Comparison of ENCODE assay signal across 22 cellular contexts in genomic region chr5:40233268-40233667, GRCh38.
DNase-seq lines count a peak whose midpoint lies in the region; ATAC-seq and TF ChIP-seq lines count a peak whose summit lies in the region.
"Had no signal": no experiment of that assay in that cellular context is flagged by ENCODE, and none has a peak within 500 bp of the region (broad histone marks: within the 10 kb centered on the region; RNA-seq: fewer than 3 reads in every experiment).

No MANE protein-coding gene starts in this region.

- no peak overlapping the region for H3K56ac ChIP-seq in IMR-90 (ENCODE audit: extremely low read depth, insufficient read depth, low read length)

- DNase-seq in GM03348 (ENCODE audit: low spot score) (peak; percentile 16), IMR-90 (peak; percentile 66), astrocyte of the hippocampus (ENCODE audit: low read depth, low spot score) (peak; percentile 33), iris pigment epithelial cell (ENCODE audit: low read depth) (peak; percentile 64), SIG-M5 treated with dmso at 0.1 percent for 504 hours (lab: John Stamatoyannopoulos, UW; ENCODE audit: unreplicated experiment) (no peak)
- no peak for DNase-seq in stimulated activated naive B cell treated with anti-CD40 and anti-IgM and Interleukin-4, amounts not matched to agents 10 μg/mL and 1 μg/mL and 100 μg/mL, for 72 hours
- DNase-seq: ACHN; Caco-2; CD4-positive, CD25-positive, alpha-beta regulatory T cell; DMS53; MV-4-11; NCI-H1417 treated with DMSO at 0.1 percent for 48 hours; NCI-H2029; NCI-H510A; NCI-H774; PC-9 had no signal

- no peak overlapping the region for H3K18ac ChIP-seq in IMR-90 (ENCODE audit: low read depth, low read length)

- no peak for TF ChIP-seq POLR2A in IMR-90 (IDR thresholded peaks at IDR 0.05; ENCODE audit: low read depth, low read length)

- no peak overlapping the region for H2AFZ ChIP-seq in IMR-90 (replicated peaks; ENCODE audit: low read length, poor library complexity)
- H2AFZ ChIP-seq: GM23338, PC-9 had no signal

- H2BK120ac ChIP-seq in IMR-90 (ENCODE audit: low read depth, low read length): no peak overlapping the region

- H4K91ac ChIP-seq in IMR-90 (ENCODE audit: insufficient read depth, low read depth, low read length): no peak overlapping the region

- BruUV-seq in IMR-90 (replicated peaks; lab: Mats Ljungman, UMichigan): no TSS peak

- peaks cover 4% of the 10 kb centered on the region; the same call in 1 of the 2 replicates for H3K4me1 ChIP-seq in IMR-90 (ENCODE audit: control insufficient read depth, insufficient read depth, low read length)
- H3K4me1 ChIP-seq: Caco-2 had no signal

- H3K9me3 ChIP-seq in IMR-90 (ENCODE audit: control insufficient read depth, insufficient read depth, low read length): no peaks in the 10 kb centered on the region
- H3K9me3 ChIP-seq: Caco-2, SJSA1 had no signal

- no peak overlapping the region for H3K27ac Mint-ChIP-seq in activated T-helper 17 cell treated with anti-CD3 and anti-CD28 coated beads, Interleukin-2, amount 50 U/mL, for 72 hours
- no peak overlapping the region for H3K27ac Mint-ChIP-seq in stimulated activated naive B cell treated with anti-CD40 and anti-IgM and Interleukin-4, amounts not matched to agents 10 μg/mL and 1 μg/mL and 100 μg/mL, for 72 hours
- H3K27ac Mint-ChIP-seq: B cell; CD4-positive, CD25-positive, alpha-beta regulatory T cell; GM23338 had no signal

- H2AK5ac ChIP-seq in IMR-90 (ENCODE audit: low read depth, low read length): no peak overlapping the region

- H3K4me3 Mint-ChIP-seq in activated T-helper 17 cell treated with anti-CD3 and anti-CD28 coated beads, Interleukin-2, amount 50 U/mL, for 72 hours: no peak overlapping the region
- no peak overlapping the region for H3K4me3 Mint-ChIP-seq in stimulated activated naive B cell treated with anti-CD40 and anti-IgM and Interleukin-4, amounts not matched to agents 10 μg/mL and 1 μg/mL and 100 μg/mL, for 72 hours
- H3K4me3 Mint-ChIP-seq: B cell; CD4-positive, CD25-positive, alpha-beta regulatory T cell; GM23338 had no signal

- H2BK5ac ChIP-seq in IMR-90 (ENCODE audit: low read depth, low read length, poor library complexity, severe bottlenecking): no peak overlapping the region

- intact Hi-C loops in IMR-90 (cut with micrococcal nuclease): no loop called here

- no peaks in the 10 kb centered on the region for H3K36me3 ChIP-seq in IMR-90 (ENCODE audit: control insufficient read depth, insufficient read depth, low read length)
- H3K36me3 ChIP-seq: SJSA1 had no signal

- no peak for ATAC-seq in IMR-90 (ENCODE audit: low read depth)
- ATAC-seq in activated T-helper 17 cell treated with anti-CD3 and anti-CD28 coated beads, Interleukin-2, amount 50 U/mL, for 72 hours (replicated peaks): no peak
- no peak for ATAC-seq in HG03439 (IDR thresholded peaks at IDR 0.05; ENCODE audit: unreplicated experiment)
- ATAC-seq in stimulated activated naive B cell treated with anti-CD40 and anti-IgM and Interleukin-4, amounts not matched to agents 10 μg/mL and 1 μg/mL and 100 μg/mL, for 72 hours (replicated peaks): no peak
- ATAC-seq: GM12878, GM23338 had no signal

- H2AK9ac ChIP-seq in IMR-90 (replicated peaks; ENCODE audit: low read depth, low read length, poor library complexity): no peak overlapping the region

- peaks cover 1% of the 10 kb centered on the region for H3K9me3 Mint-ChIP-seq in activated T-helper 17 cell treated with anti-CD3 and anti-CD28 coated beads, Interleukin-2, amount 50 U/mL, for 72 hours
- H3K9me3 Mint-ChIP-seq in stimulated activated naive B cell treated with anti-CD40 and anti-IgM and Interleukin-4, amounts not matched to agents 10 μg/mL and 1 μg/mL and 100 μg/mL, for 72 hours: no peaks in the 10 kb centered on the region
- H3K9me3 Mint-ChIP-seq: CD4-positive, CD25-positive, alpha-beta regulatory T cell; GM23338 had no signal

- POLR2A ChIA-PET in IMR-90 (lab: Charles Lee; ENCODE audit: unreplicated experiment): no interaction called here

- in situ Hi-C loops in IMR-90 (cut with MboI; ENCODE audit: low sequenced_read_pairs): no loop called here

- no peak overlapping the region for H3K23ac ChIP-seq in IMR-90 (ENCODE audit: low read depth, low read length)

- H3K36me3 Mint-ChIP-seq in activated T-helper 17 cell treated with anti-CD3 and anti-CD28 coated beads, Interleukin-2, amount 50 U/mL, for 72 hours (ENCODE audit: low read depth): no peaks in the 10 kb centered on the region
- H3K36me3 Mint-ChIP-seq in stimulated activated naive B cell treated with anti-CD40 and anti-IgM and Interleukin-4, amounts not matched to agents 10 μg/mL and 1 μg/mL and 100 μg/mL, for 72 hours: no peaks in the 10 kb centered on the region
- H3K36me3 Mint-ChIP-seq: CD4-positive, CD25-positive, alpha-beta regulatory T cell had no signal

- no peak overlapping the region for H3K4me3 ChIP-seq in IMR-90 (ENCODE audit: insufficient read depth, low read depth, low read length)
- H3K4me3 ChIP-seq: GM12878, GM23338, PC-9, SJSA1 had no signal

- no peak for TF ChIP-seq CTCF in IMR-90 (conservative IDR thresholded peaks at IDR 0.05; ENCODE audit: low read depth, low read length)

- H3K27ac ChIP-seq in IMR-90 (ENCODE audit: insufficient read depth, low read length): no peak overlapping the region
- H3K27ac ChIP-seq: PC-9, SJSA1 had no signal

- H3K14ac ChIP-seq in IMR-90 (replicated peaks; ENCODE audit: low read depth, low read length): no peak overlapping the region

- H3K9me1 ChIP-seq in IMR-90 (ENCODE audit: insufficient read depth, low read length): peaks cover 6% of the 10 kb centered on the region

- no peak overlapping the region for H2BK20ac ChIP-seq in IMR-90 (ENCODE audit: low read depth, low read length)

- no peaks in the 10 kb centered on the region for H3K79me1 ChIP-seq in IMR-90 (ENCODE audit: low read depth in 1 of 2, low read length in 2 of 2)

- H4K8ac ChIP-seq in IMR-90 (ENCODE audit: low read depth in 2 of 2, low read length in 2 of 2): no peak overlapping the region

- no peak overlapping the region for H3K4me2 ChIP-seq in IMR-90 (ENCODE audit: low read depth, low read length)
- H3K4me2 ChIP-seq: GM23338, PC-9 had no signal

- H4K20me1 ChIP-seq in IMR-90 (ENCODE audit: insufficient read depth, low read length): no peaks in the 10 kb centered on the region

- H2BK15ac ChIP-seq in IMR-90 (ENCODE audit: low read depth, low read length): no peak overlapping the region

- dilution Hi-C loops in IMR-90 (cut with HindIII; ENCODE audit: low sequenced_read_pairs, unreplicated experiment): no loop called here

- CTCF ChIA-PET in IMR-90 (lab: Yijun Ruan, JAX): no interaction called here

- no peaks in the 10 kb centered on the region for H3K4me1 Mint-ChIP-seq in activated T-helper 17 cell treated with anti-CD3 and anti-CD28 coated beads, Interleukin-2, amount 50 U/mL, for 72 hours
- H3K4me1 Mint-ChIP-seq in stimulated activated naive B cell treated with anti-CD40 and anti-IgM and Interleukin-4, amounts not matched to agents 10 μg/mL and 1 μg/mL and 100 μg/mL, for 72 hours: peaks cover 6 to 10% of the 10 kb centered on the region in 2 donors
- H3K4me1 Mint-ChIP-seq: B cell had no signal

- H3K9ac ChIP-seq in IMR-90 (ENCODE audit: low read depth, low read length): no peak overlapping the region

- no peaks in the 10 kb centered on the region for H3K27me3 Mint-ChIP-seq in activated T-helper 17 cell treated with anti-CD3 and anti-CD28 coated beads, Interleukin-2, amount 50 U/mL, for 72 hours
- no peaks in the 10 kb centered on the region for H3K27me3 Mint-ChIP-seq in stimulated activated naive B cell treated with anti-CD40 and anti-IgM and Interleukin-4, amounts not matched to agents 10 μg/mL and 1 μg/mL and 100 μg/mL, for 72 hours

- H3K27me3 ChIP-seq in IMR-90 (ENCODE audit: control insufficient read depth, insufficient read depth, low read length): no peaks in the 10 kb centered on the region
- H3K27me3 ChIP-seq: SJSA1 had no signal

- no peak overlapping the region for H3K4ac ChIP-seq in IMR-90 (ENCODE audit: low read depth, low read length)

- TF ChIP-seq RAD21 in IMR-90 (IDR thresholded peaks at IDR 0.05; ENCODE audit: low read length): no peak

- no peak overlapping the region for H4K5ac ChIP-seq in IMR-90 (ENCODE audit: low read depth, low read length)

TF ChIP-seq in IMR-90, 13 proteins besides CTCF, POLR2A, EP300 and RAD21:
- TF ChIP-seq RFX5 (IDR thresholded peaks at IDR 0.05; ENCODE audit: low read depth, low read length) (no peak), RCOR1 (IDR thresholded peaks at IDR 0.05; ENCODE audit: insufficient replicate concordance, low read length) (no peak), ELK1 (IDR thresholded peaks at IDR 0.05; ENCODE audit: borderline replicate concordance, low read depth, low read length) (no peak)

Comparison
In these comparisons a context has a peak if more than half of its experiments do, and no peak if none do; other contexts are left out.
1. DNase-seq: peak in GM03348 (single experiment), IMR-90 (single experiment), astrocyte of the hippocampus (single experiment) and iris pigment epithelial cell (single experiment); none in stimulated activated naive B cell treated with anti-CD40 and anti-IgM and Interleukin-4, amounts not matched to agents 10 μg/mL and 1 μg/mL and 100 μg/mL, for 72 hours (single experiment) and SIG-M5 treated with dmso at 0.1 percent for 504 hours (single experiment).